11 cellular contexts compared by ENCODE assay signal in genomic region chr2:54618646-54619565, GRCh38.
DNase-seq lines count a peak whose midpoint lies in the region; ATAC-seq and TF ChIP-seq lines count a peak whose summit lies in the region.
"Had no signal": no experiment of that assay in that cellular context is flagged by ENCODE, and none has a peak within 500 bp of the region (broad histone marks: within the 10 kb centered on the region; RNA-seq: fewer than 3 reads in every experiment).

No MANE protein-coding gene starts in this region.

- H3K4me3 ChIP-seq in hepatocyte (no peak overlapping the region), smooth muscle cell (no peak overlapping the region)
- H3K4me3 ChIP-seq: SJSA1 had no signal

- peak overlapping the region; percentile 45 for H3K27ac ChIP-seq in hepatocyte
- H3K27ac ChIP-seq in smooth muscle cell (ENCODE audit: low read depth) = peak overlapping the region; percentile 50
- H3K27ac ChIP-seq: SJSA1 had no signal

- H4K20me1 ChIP-seq in hepatocyte (ENCODE audit: insufficient read depth, poor library complexity, severe bottlenecking) (peaks cover 24% of the 10 kb centered on the region), smooth muscle cell (ENCODE audit: low read depth) (peaks cover 33% of the 10 kb centered on the region)

- no peaks in the 10 kb centered on the region for H3K9me2 ChIP-seq in hepatocyte (replicated peaks; ENCODE audit: insufficient read depth)

- TF ChIP-seq CTCF in hepatocyte (IDR thresholded peaks at IDR 0.05; ENCODE audit: poor library complexity) = no peak
- TF ChIP-seq CTCF in smooth muscle cell (IDR thresholded peaks at IDR 0.05; ENCODE audit: borderline replicate concordance, insufficient read depth, poor library complexity, severe bottlenecking) = no peak
- no peak for TF ChIP-seq CTCF in GM10266 (IDR thresholded peaks at IDR 0.05; ENCODE audit: control insufficient read depth, insufficient read depth, low read depth, missing control alignments)

- H3K9me3 ChIP-seq in hepatocyte (ENCODE audit: low read depth) = no peaks in the 10 kb centered on the region
- H3K9me3 ChIP-seq in smooth muscle cell (replicated peaks; ENCODE audit: low read depth) = no peaks in the 10 kb centered on the region
- H3K9me3 ChIP-seq: SJSA1 had no signal

- H3F3A ChIP-seq in smooth muscle cell (ENCODE audit: low read depth) = no peaks in the 10 kb centered on the region

- H2AFZ ChIP-seq in hepatocyte (no peak overlapping the region), smooth muscle cell (ENCODE audit: low read depth) (no peak overlapping the region)

- H3K36me3 ChIP-seq in hepatocyte (replicated peaks; ENCODE audit: insufficient read depth, low read depth) (peaks cover 13% of the 10 kb centered on the region), smooth muscle cell (ENCODE audit: low read depth) (peaks cover 50% of the 10 kb centered on the region)

- CTCF ChIA-PET in activated CD8-positive, alpha-beta memory T cell treated with anti-CD3 and anti-CD28 coated beads, Interleukin-2, amount 10 ng/mL, durations not matched to agents 7 days and 5 days (lab: Charles Lee) = interaction anchor here (0.7 kb wide), 1 partner anchor 512 kb away, joined by 3 read pairs; no protein-coding TSS in a partner anchor

- peak overlapping the region; percentile 14 for H3K9ac ChIP-seq in smooth muscle cell (ENCODE audit: low read depth)

- intact Hi-C loops in activated T-helper 1 cell treated with anti-CD3 and anti-CD28 coated beads, Interleukin-12 subunit alpha, Interleukin-12 subunit beta, Interleukin-2, Interleukin-4 antibody, amounts not matched to agents 30 ng/mL and 10 ng/mL and 1 ng/mL, durations not matched to agents 14 hours and 24 hours and 36 hours (cut with micrococcal nuclease) = no loop called here

- no peak for DNase-seq in activated T-helper 1 cell treated with anti-CD3 and anti-CD28 coated beads, Interleukin-12 subunit alpha, Interleukin-12 subunit beta, Interleukin-2, Interleukin-4 antibody, amounts not matched to agents 30 ng/mL and 10 ng/mL and 1 ng/mL, durations not matched to agents 14 hours and 24 hours and 36 hours (ENCODE audit: low spot score)
- DNase-seq in hepatocyte (ENCODE audit: low spot score) = no peak
- DNase-seq in smooth muscle cell (lab: John Stamatoyannopoulos, UW; ENCODE audit: unreplicated experiment) = no peak
- no peak for DNase-seq in DMS 273 (lab: John Stamatoyannopoulos, UW; ENCODE audit: unreplicated experiment)
- no peak for DNase-seq in GM10266 (ENCODE audit: extremely low spot score)
- DNase-seq in activated CD8-positive, alpha-beta memory T cell treated with anti-CD3 and anti-CD28 coated beads, Interleukin-2, amount 10 ng/mL, durations not matched to agents 7 days and 5 days = no peak
- DNase-seq in D341Med (ENCODE audit: low spot score) = no peak
- DNase-seq: activated effector memory CD4-positive, alpha-beta T cell treated with anti-CD3 and anti-CD28 coated beads, Interleukin-2, amount 50 U/mL, for 16 hours; NCI-H1436 had no signal

- peaks cover 4% of the 10 kb centered on the region for H3K36me3 Mint-ChIP-seq in IgD-negative memory B cell
- peaks cover 67% of the 10 kb centered on the region for H3K36me3 Mint-ChIP-seq in activated T-helper 1 cell treated with anti-CD3 and anti-CD28 coated beads, Interleukin-12 subunit alpha, Interleukin-12 subunit beta, Interleukin-2, Interleukin-4 antibody, amounts not matched to agents 30 ng/mL and 10 ng/mL and 1 ng/mL, durations not matched to agents 14 hours and 24 hours and 36 hours (ENCODE audit: low read depth)
- peaks cover 61% of the 10 kb centered on the region for H3K36me3 Mint-ChIP-seq in activated CD8-positive, alpha-beta memory T cell treated with anti-CD3 and anti-CD28 coated beads, Interleukin-2, amount 10 ng/mL, durations not matched to agents 7 days and 5 days

- peak overlapping the region in 2 of 4 donors; percentile 48 to 74 for H3K4me3 Mint-ChIP-seq in IgD-negative memory B cell
- no peak overlapping the region for H3K4me3 Mint-ChIP-seq in activated T-helper 1 cell treated with anti-CD3 and anti-CD28 coated beads, Interleukin-12 subunit alpha, Interleukin-12 subunit beta, Interleukin-2, Interleukin-4 antibody, amounts not matched to agents 30 ng/mL and 10 ng/mL and 1 ng/mL, durations not matched to agents 14 hours and 24 hours and 36 hours
- no peak overlapping the region for H3K4me3 Mint-ChIP-seq in activated CD8-positive, alpha-beta memory T cell treated with anti-CD3 and anti-CD28 coated beads, Interleukin-2, amount 10 ng/mL, durations not matched to agents 7 days and 5 days

- no peaks in the 10 kb centered on the region for H3K27me3 Mint-ChIP-seq in IgD-negative memory B cell
- no peaks in the 10 kb centered on the region for H3K27me3 Mint-ChIP-seq in activated T-helper 1 cell treated with anti-CD3 and anti-CD28 coated beads, Interleukin-12 subunit alpha, Interleukin-12 subunit beta, Interleukin-2, Interleukin-4 antibody, amounts not matched to agents 30 ng/mL and 10 ng/mL and 1 ng/mL, durations not matched to agents 14 hours and 24 hours and 36 hours (ENCODE audit: insufficient read depth)
- H3K27me3 Mint-ChIP-seq in activated CD8-positive, alpha-beta memory T cell treated with anti-CD3 and anti-CD28 coated beads, Interleukin-2, amount 10 ng/mL, durations not matched to agents 7 days and 5 days = no peaks in the 10 kb centered on the region

- no peaks in the 10 kb centered on the region for H3K9me3 Mint-ChIP-seq in IgD-negative memory B cell
- no peaks in the 10 kb centered on the region for H3K9me3 Mint-ChIP-seq in activated T-helper 1 cell treated with anti-CD3 and anti-CD28 coated beads, Interleukin-12 subunit alpha, Interleukin-12 subunit beta, Interleukin-2, Interleukin-4 antibody, amounts not matched to agents 30 ng/mL and 10 ng/mL and 1 ng/mL, durations not matched to agents 14 hours and 24 hours and 36 hours
- no peaks in the 10 kb centered on the region for H3K9me3 Mint-ChIP-seq in activated CD8-positive, alpha-beta memory T cell treated with anti-CD3 and anti-CD28 coated beads, Interleukin-2, amount 10 ng/mL, durations not matched to agents 7 days and 5 days (ENCODE audit: low read depth)

- no peak for ATAC-seq in activated CD8-positive, alpha-beta memory T cell treated with anti-CD3 and anti-CD28 coated beads, Interleukin-2, amount 10 ng/mL, durations not matched to agents 7 days and 5 days

- H3K4me1 ChIP-seq in hepatocyte (ENCODE audit: insufficient read depth) (peaks cover 27% of the 10 kb centered on the region), smooth muscle cell (ENCODE audit: low read depth) (no peaks in the 10 kb centered on the region)

- peaks cover 15 to 29% (median 20%) of the 10 kb centered on the region in 3 donors for H3K4me1 Mint-ChIP-seq in IgD-negative memory B cell
- H3K4me1 Mint-ChIP-seq in activated T-helper 1 cell treated with anti-CD3 and anti-CD28 coated beads, Interleukin-12 subunit alpha, Interleukin-12 subunit beta, Interleukin-2, Interleukin-4 antibody, amounts not matched to agents 30 ng/mL and 10 ng/mL and 1 ng/mL, durations not matched to agents 14 hours and 24 hours and 36 hours (ENCODE audit: low read depth) = peaks cover 43% of the 10 kb centered on the region
- H3K4me1 Mint-ChIP-seq in activated CD8-positive, alpha-beta memory T cell treated with anti-CD3 and anti-CD28 coated beads, Interleukin-2, amount 10 ng/mL, durations not matched to agents 7 days and 5 days = peaks cover 3% of the 10 kb centered on the region

- H3K27ac Mint-ChIP-seq in IgD-negative memory B cell = peak overlapping the region in 2 of 3 donors; percentile 8 to 27
- H3K27ac Mint-ChIP-seq in activated T-helper 1 cell treated with anti-CD3 and anti-CD28 coated beads, Interleukin-12 subunit alpha, Interleukin-12 subunit beta, Interleukin-2, Interleukin-4 antibody, amounts not matched to agents 30 ng/mL and 10 ng/mL and 1 ng/mL, durations not matched to agents 14 hours and 24 hours and 36 hours = peak overlapping the region; percentile 14
- no peak overlapping the region for H3K27ac Mint-ChIP-seq in activated CD8-positive, alpha-beta memory T cell treated with anti-CD3 and anti-CD28 coated beads, Interleukin-2, amount 10 ng/mL, durations not matched to agents 7 days and 5 days

- 54% methylated on average over 5 of the region's 5 CpGs for WGBS in hepatocyte (ENCODE audit: low lambda C conversion rate, missing lambda C conversion rate)
- WGBS in smooth muscle cell (ENCODE audit: low lambda C conversion rate) = 54% methylated on average over 5 of the region's 5 CpGs

- peaks cover 78% of the 10 kb centered on the region for H3K79me2 ChIP-seq in hepatocyte
- H3K79me2 ChIP-seq in smooth muscle cell (ENCODE audit: low read depth) = peaks cover 54% of the 10 kb centered on the region

- H3K27me3 ChIP-seq in hepatocyte (no peaks in the 10 kb centered on the region), smooth muscle cell (ENCODE audit: low read depth) (no peaks in the 10 kb centered on the region)
- H3K27me3 ChIP-seq: SJSA1 had no signal

- H3K4me2 ChIP-seq in hepatocyte (peak overlapping the region; percentile 21), smooth muscle cell (no peak overlapping the region)
